In genomic region chr21:43269461-43269860, GRCh38 we compare ENCODE assay signal across 9 cellular contexts.
DNase-seq lines count a peak whose midpoint lies in the region; ATAC-seq, FAIRE-seq and TF ChIP-seq lines count a peak whose summit lies in the region.
"Had no signal": no experiment of that assay in that cellular context is flagged by ENCODE, and none has a peak within 500 bp of the region (broad histone marks: within the 10 kb centered on the region; RNA-seq: fewer than 3 reads in every experiment).

No MANE protein-coding gene starts in this region.

- TF ChIP-seq CTCF in fibroblast of villous mesenchyme (IDR thresholded peaks at IDR 0.05; ENCODE audit: insufficient read depth, low read depth, low read length) = peak; percentile 36

- no peaks in the 10 kb centered on the region for H3K36me3 Mint-ChIP-seq in activated CD4-positive, alpha-beta T cell treated with anti-CD3 and anti-CD28 coated beads, Interleukin-2, amount 10 ng/mL, durations not matched to agents 7 days and 5 days (ENCODE audit: low read depth)
- H3K36me3 Mint-ChIP-seq in stimulated activated memory B cell treated with anti-CD40 and anti-IgM and Interleukin-4, amounts not matched to agents 10 μg/mL and 1 μg/mL and 100 μg/mL, for 72 hours = no peaks in the 10 kb centered on the region

- no peaks in the 10 kb centered on the region for H3K4me1 Mint-ChIP-seq in activated CD4-positive, alpha-beta T cell treated with anti-CD3 and anti-CD28 coated beads, Interleukin-2, amount 10 ng/mL, durations not matched to agents 7 days and 5 days
- H3K4me1 Mint-ChIP-seq in stimulated activated memory B cell treated with anti-CD40 and anti-IgM and Interleukin-4, amounts not matched to agents 10 μg/mL and 1 μg/mL and 100 μg/mL, for 72 hours = peaks cover 37% of the 10 kb centered on the region

- H3K27me3 Mint-ChIP-seq in activated CD4-positive, alpha-beta T cell treated with anti-CD3 and anti-CD28 coated beads, Interleukin-2, amount 10 ng/mL, durations not matched to agents 7 days and 5 days = peaks cover 3% of the 10 kb centered on the region
- peaks cover 68% of the 10 kb centered on the region for H3K27me3 Mint-ChIP-seq in stimulated activated memory B cell treated with anti-CD40 and anti-IgM and Interleukin-4, amounts not matched to agents 10 μg/mL and 1 μg/mL and 100 μg/mL, for 72 hours

- POLR2A ChIA-PET in activated CD4-positive, alpha-beta T cell treated with anti-CD3 and anti-CD28 coated beads, Interleukin-2, amount 10 ng/mL, durations not matched to agents 7 days and 5 days (lab: Charles Lee) = no interaction called here

- H3K27ac Mint-ChIP-seq in activated CD4-positive, alpha-beta T cell treated with anti-CD3 and anti-CD28 coated beads, Interleukin-2, amount 10 ng/mL, durations not matched to agents 7 days and 5 days = no peak overlapping the region
- H3K27ac Mint-ChIP-seq in stimulated activated memory B cell treated with anti-CD40 and anti-IgM and Interleukin-4, amounts not matched to agents 10 μg/mL and 1 μg/mL and 100 μg/mL, for 72 hours = no peak overlapping the region

- no peak for ATAC-seq in stimulated activated memory B cell treated with anti-CD40 and anti-IgM and Interleukin-4, amounts not matched to agents 10 μg/mL and 1 μg/mL and 100 μg/mL, for 72 hours
- ATAC-seq in HG03521 (IDR thresholded peaks at IDR 0.05; ENCODE audit: unreplicated experiment) = no peak
- ATAC-seq in esophagus mucosa = no peak

- no peak overlapping the region for H3K4me3 Mint-ChIP-seq in activated CD4-positive, alpha-beta T cell treated with anti-CD3 and anti-CD28 coated beads, Interleukin-2, amount 10 ng/mL, durations not matched to agents 7 days and 5 days
- no peak overlapping the region for H3K4me3 Mint-ChIP-seq in stimulated activated memory B cell treated with anti-CD40 and anti-IgM and Interleukin-4, amounts not matched to agents 10 μg/mL and 1 μg/mL and 100 μg/mL, for 72 hours

- DNase-seq in GM19239 (ENCODE audit: insufficient read length, low spot score) (peak; percentile 62), fibroblast of villous mesenchyme (ENCODE audit: low read depth) (no peak)
- DNase-seq in activated CD4-positive, alpha-beta T cell treated with anti-CD3 and anti-CD28 coated beads, Interleukin-2, amount 10 ng/mL, durations not matched to agents 7 days and 5 days = peak; percentile 26
- peak; percentile 16 to 45 for DNase-seq in stimulated activated CD8-positive, alpha-beta memory T cell treated with anti-CD3 and anti-CD28 coated beads, Interleukin-2, amount 100 ng/mL, for 48 hours (ENCODE audit: low read depth in 2 of 2)
- no peak for DNase-seq in activated CD4-positive, CD25-positive, alpha-beta regulatory T cell treated with anti-CD3 and anti-CD28 coated beads, Interleukin-2, amount 50 U/mL, for 72 hours

- CTCF ChIA-PET in activated CD4-positive, alpha-beta T cell treated with anti-CD3 and anti-CD28 coated beads, Interleukin-2, amount 10 ng/mL, durations not matched to agents 7 days and 5 days (lab: Charles Lee) = no interaction called here

- H3K9me3 Mint-ChIP-seq in activated CD4-positive, alpha-beta T cell treated with anti-CD3 and anti-CD28 coated beads, Interleukin-2, amount 10 ng/mL, durations not matched to agents 7 days and 5 days = no peaks in the 10 kb centered on the region
- H3K9me3 Mint-ChIP-seq in stimulated activated memory B cell treated with anti-CD40 and anti-IgM and Interleukin-4, amounts not matched to agents 10 μg/mL and 1 μg/mL and 100 μg/mL, for 72 hours = no peaks in the 10 kb centered on the region

- no peak overlapping the region for H3K4me3 ChIP-seq in fibroblast of villous mesenchyme (ENCODE audit: low read depth, low read length)
- H3K4me3 ChIP-seq: Peyer's patch had no signal

- FAIRE-seq in GM19239 (lab: Jason Lieb, UNC) = no peak

Comparison
In these comparisons a context has a peak if more than half of its experiments do, and no peak if none do; other contexts are left out.
1. DNase-seq: peak in GM19239 (single experiment), activated CD4-positive, alpha-beta T cell treated with anti-CD3 and anti-CD28 coated beads, Interleukin-2, amount 10 ng/mL, durations not matched to agents 7 days and 5 days (single experiment) and stimulated activated CD8-positive, alpha-beta memory T cell treated with anti-CD3 and anti-CD28 coated beads, Interleukin-2, amount 100 ng/mL, for 48 hours (2 of 2); none in fibroblast of villous mesenchyme (single experiment) and activated CD4-positive, CD25-positive, alpha-beta regulatory T cell treated with anti-CD3 and anti-CD28 coated beads, Interleukin-2, amount 50 U/mL, for 72 hours (single experiment).